In the genomic region with DNA sequence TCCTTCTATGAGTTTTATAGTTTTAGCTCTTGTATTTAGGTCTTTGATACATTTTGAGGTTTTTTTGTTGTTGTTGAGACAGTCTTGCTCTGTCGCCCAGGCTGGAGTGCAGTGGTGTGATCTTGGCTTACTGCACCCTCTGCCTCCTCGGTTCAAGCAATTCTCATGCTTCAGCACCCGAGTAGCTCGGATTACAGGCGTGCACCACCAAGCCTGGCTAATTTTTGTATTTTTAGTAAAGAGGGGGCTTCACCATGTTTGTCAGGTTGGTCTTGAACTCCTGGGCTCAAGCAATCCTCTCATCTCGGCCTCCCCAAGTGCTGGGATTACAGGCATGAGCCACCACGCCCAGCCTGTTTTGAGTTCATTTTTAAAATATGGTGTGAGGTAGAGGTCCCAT, we compare ENCODE assay signal across 14 cellular contexts. TPM values are rescaled to one million over a fixed set of nuclear protein-coding genes. Genes with fewer than 3 reads are reported as not detected.
DNase-seq lines count a peak whose midpoint lies in the region; ATAC-seq and TF ChIP-seq lines count a peak whose summit lies in the region.
"Had no signal": no experiment of that assay in that cellular context is flagged by ENCODE, and none has a peak within 500 bp of the region (broad histone marks: within the 10 kb centered on the region; RNA-seq: fewer than 3 reads in every experiment).

No MANE protein-coding gene starts in this region.

- BruUV-seq in PC-9 (replicated peaks; lab: Mats Ljungman, UMichigan): no TSS peak

- peak overlapping the region in 8 of 11 experiments; percentile 18 to 65 (median 31); a peak in 13 of 22 replicates for H3K4me2 ChIP-seq in BLaER1 treated with 17β-estradiol and CSF1 and Interleukin-3, amounts not matched to agents 10 nM and 100 nM
- H3K4me2 ChIP-seq in GM23338: no peak overlapping the region
- H3K4me2 ChIP-seq in PC-9: no peak overlapping the region

- no peak overlapping the region for H3K4me3 ChIP-seq in BLaER1 treated with 17β-estradiol and CSF1 and Interleukin-3, amounts not matched to agents 10 nM and 100 nM
- H3K4me3 ChIP-seq in GM23338 (no peak overlapping the region), PC-9 (no peak overlapping the region)
- H3K4me3 ChIP-seq: HAP-1, right atrium auricular region, stomach had no signal

- H3K27ac ChIP-seq in BLaER1 treated with 17β-estradiol and CSF1 and Interleukin-3, amounts not matched to agents 10 nM and 100 nM: peak overlapping the region in 1 of 11 experiments; percentile 7; a peak in 2 of 22 replicates
- H3K27ac ChIP-seq in GM23338 (ENCODE audit: low read depth) (0 out of 2 replicates have a peak overlapping the region, but pooled peaks have one; percentile 6), PC-9 (no peak overlapping the region)

- no peak overlapping the region for H3K9ac ChIP-seq in BLaER1 treated with 17β-estradiol and CSF1 and Interleukin-3, amounts not matched to agents 10 nM and 100 nM

- peaks cover 0 to 26% (median 7%) of the 10 kb centered on the region in 11 experiments; a peak in 11 of 22 replicates for H3K36me3 ChIP-seq in BLaER1 treated with 17β-estradiol and CSF1 and Interleukin-3, amounts not matched to agents 10 nM and 100 nM
- no peaks in the 10 kb centered on the region for H3K36me3 ChIP-seq in GM23338 (ENCODE audit: insufficient read depth)
- 0 out of 2 replicates have a peak, but pooled peaks cover 6% of the 10 kb centered on the region for H3K36me3 ChIP-seq in PC-9 (ENCODE audit: low read depth)
- H3K36me3 ChIP-seq: HAP-1, right atrium auricular region, stomach had no signal

- DNase-seq in GM23338 (ENCODE audit: low spot score): no peak
- no peak for DNase-seq in activated naive CD8-positive, alpha-beta T cell treated with anti-CD3 and anti-CD28 coated beads for 36 hours
- no peak for DNase-seq in naive B cell
- DNase-seq in NCI-H1930 (lab: John Stamatoyannopoulos, UW): no peak
- no peak for DNase-seq in DMS 273 (lab: John Stamatoyannopoulos, UW; ENCODE audit: unreplicated experiment)
- no peak for DNase-seq in PC-9
- no peak for DNase-seq in NCI-H1417 (lab: John Stamatoyannopoulos, UW)
- DNase-seq: effector CD8-positive, alpha-beta T cell; islet precursor cell; stomach had no signal

- H3K27ac Mint-ChIP-seq in GM23338: peak overlapping the region; percentile 76
- H3K27ac Mint-ChIP-seq in activated naive CD8-positive, alpha-beta T cell treated with anti-CD3 and anti-CD28 coated beads for 36 hours: peak overlapping the region; percentile 67
- H3K27ac Mint-ChIP-seq in naive B cell: peak overlapping the region in 3 of 6 donors; percentile 62 to 84 (median 70)

- H3K9me3 Mint-ChIP-seq in GM23338 (no peaks in the 10 kb centered on the region), naive B cell (no peaks in the 10 kb centered on the region)
- no peaks in the 10 kb centered on the region for H3K9me3 Mint-ChIP-seq in activated naive CD8-positive, alpha-beta T cell treated with anti-CD3 and anti-CD28 coated beads for 36 hours

- peaks cover 0 to 10% (median 0%) of the 10 kb centered on the region in 11 experiments; a peak in 3 of 22 replicates for H3K9me3 ChIP-seq in BLaER1 treated with 17β-estradiol and CSF1 and Interleukin-3, amounts not matched to agents 10 nM and 100 nM (replicated peaks in 1 of 11)
- H3K9me3 ChIP-seq in PC-9 (ENCODE audit: insufficient read depth, low read depth): no peaks in the 10 kb centered on the region
- H3K9me3 ChIP-seq: right atrium auricular region, stomach had no signal

- no peaks in the 10 kb centered on the region for H3K27me3 ChIP-seq in BLaER1 treated with 17β-estradiol and CSF1 and Interleukin-3, amounts not matched to agents 10 nM and 100 nM
- no peaks in the 10 kb centered on the region for H3K27me3 ChIP-seq in GM23338 (ENCODE audit: insufficient read depth)
- H3K27me3 ChIP-seq in PC-9 (ENCODE audit: insufficient read depth, low read depth): no peaks in the 10 kb centered on the region
- H3K27me3 ChIP-seq: right atrium auricular region, stomach had no signal

- TF ChIP-seq CTCF in GM23338 (conservative IDR thresholded peaks at IDR 0.05; ENCODE audit: low read depth in 2 of 2) (no peak), PC-9 (conservative IDR thresholded peaks at IDR 0.05) (no peak)

- no peak overlapping the region for H3K4me3 Mint-ChIP-seq in GM23338
- H3K4me3 Mint-ChIP-seq in activated naive CD8-positive, alpha-beta T cell treated with anti-CD3 and anti-CD28 coated beads for 36 hours: peak overlapping the region; percentile 43
- H3K4me3 Mint-ChIP-seq in naive B cell: peak overlapping the region in 6 of 8 donors; percentile 15 to 87 (median 40)
- H3K4me3 Mint-ChIP-seq: brain had no signal

- CTCF ChIA-PET in PC-9 (lab: Charles Lee): no interaction called here

- H3K36me3 Mint-ChIP-seq in GM23338 (ENCODE audit: low read depth) (no peaks in the 10 kb centered on the region), naive B cell (no peaks in the 10 kb centered on the region)
- H3K36me3 Mint-ChIP-seq in activated naive CD8-positive, alpha-beta T cell treated with anti-CD3 and anti-CD28 coated beads for 36 hours: peaks cover 17% of the 10 kb centered on the region

- peaks cover 16 to 92% (median 57%) of the 10 kb centered on the region in 11 experiments; a peak in 18 of 22 replicates for H4K20me1 ChIP-seq in BLaER1 treated with 17β-estradiol and CSF1 and Interleukin-3, amounts not matched to agents 10 nM and 100 nM
- H4K20me1 ChIP-seq in GM23338 (replicated peaks; ENCODE audit: insufficient read depth) (peaks cover 34% of the 10 kb centered on the region), PC-9 (ENCODE audit: insufficient read depth) (peaks cover 12% of the 10 kb centered on the region)

- ATAC-seq in GM23338: no peak
- ATAC-seq in naive B cell (ENCODE audit: low read depth in 2 of 2): no peak

- peaks cover 13 to 46% (median 21%) of the 10 kb centered on the region in 10 experiments for H3K4me1 ChIP-seq in BLaER1 treated with 17β-estradiol and CSF1 and Interleukin-3, amounts not matched to agents 10 nM and 100 nM
- H3K4me1 ChIP-seq in GM23338 (ENCODE audit: insufficient read depth): peaks cover 11% of the 10 kb centered on the region; the same call in 1 of the 2 replicates
- peaks cover 5% of the 10 kb centered on the region; the same call in 1 of the 2 replicates for H3K4me1 ChIP-seq in PC-9 (replicated peaks; ENCODE audit: insufficient read depth)
- H3K4me1 ChIP-seq: HAP-1 had no signal

- H3F3A ChIP-seq in GM23338 (replicated peaks; ENCODE audit: low read depth) (no peaks in the 10 kb centered on the region), PC-9 (ENCODE audit: insufficient read depth, low read depth) (no peaks in the 10 kb centered on the region)

- no peak overlapping the region for H2AFZ ChIP-seq in GM23338
- no peak overlapping the region for H2AFZ ChIP-seq in PC-9

- peaks cover 12% of the 10 kb centered on the region for H3K4me1 Mint-ChIP-seq in GM23338
- H3K4me1 Mint-ChIP-seq in activated naive CD8-positive, alpha-beta T cell treated with anti-CD3 and anti-CD28 coated beads for 36 hours: peaks cover 48% of the 10 kb centered on the region
- H3K4me1 Mint-ChIP-seq in naive B cell: peaks cover 25 to 64% (median 50%) of the 10 kb centered on the region in 3 donors

- H3K27me3 Mint-ChIP-seq in GM23338 (ENCODE audit: insufficient read depth, low read depth, poor library complexity): peaks cover 5% of the 10 kb centered on the region
- H3K27me3 Mint-ChIP-seq in activated naive CD8-positive, alpha-beta T cell treated with anti-CD3 and anti-CD28 coated beads for 36 hours: no peaks in the 10 kb centered on the region
- H3K27me3 Mint-ChIP-seq in naive B cell: no peaks in the 10 kb centered on the region

- no peaks in the 10 kb centered on the region for H3K9me2 ChIP-seq in GM23338 (ENCODE audit: insufficient read depth)
- H3K9me2 ChIP-seq in PC-9 (ENCODE audit: insufficient read depth): no peaks in the 10 kb centered on the region

- H3K79me2 ChIP-seq in GM23338 (replicated peaks; ENCODE audit: insufficient read depth) (peaks cover 99% of the 10 kb centered on the region), PC-9 (ENCODE audit: low read depth) (peaks cover 74% of the 10 kb centered on the region)

- intact Hi-C loops in PC-9 (cut with micrococcal nuclease; ENCODE audit: unreplicated experiment): loop anchor here (2.0 kb wide), 1 partner anchor 33 kb away; no protein-coding TSS in a partner anchor

- POLR2A ChIA-PET in PC-9 (lab: Charles Lee; ENCODE audit: unreplicated experiment): no interaction called here

TF ChIP-seq in GM23338, 12 proteins besides CTCF, POLR2A, EP300 and RAD21 (continues in another document):
- TF ChIP-seq POLR2AphosphoS5 (IDR thresholded peaks at IDR 0.05; ENCODE audit: low read depth) (no peak), REST (IDR thresholded peaks at IDR 0.05; ENCODE audit: unreplicated experiment) (no peak), JUNB (IDR thresholded peaks at IDR 0.05; ENCODE audit: unreplicated experiment) (no peak), STAT1 (IDR thresholded peaks at IDR 0.05; ENCODE audit: unreplicated experiment) (no peak), ZNF331 (CRISPR knock-in tag; IDR thresholded peaks at IDR 0.05; ENCODE audit: low read depth) (no peak)

RNA-seq across cellular contexts. Expression of gene TENT4B, which starts 14.5 kb away (rescaled TPM):
- 18.3 and 21.3 TPM in 2 replicates for total RNA-seq in GM23338 (2014; rRNA removed; shearing (Covaris generic))
- polyA plus RNA-seq in GM23338 (2016; fragmentation: Nextera tagmentation; extraction: Ambion mirVana) (16.7 and 17.6 TPM in 2 replicates), naive B cell (ENCODE audit: low read depth in 6 of 6) (1 to 10 TPM; 3.3 to 8.5 (median 4.6) TPM)
- 10 to 100 TPM; 18.6 to 19.7 TPM for total RNA-seq in activated naive CD8-positive, alpha-beta T cell treated with anti-CD3 and anti-CD28 coated beads for 36 hours
- total RNA-seq in PC-9 (2021): 6.1 and 11.4 TPM in 2 replicates

Comparison
In these comparisons a context has a peak if more than half of its experiments do, and no peak if none do; other contexts are left out.
1. H3K4me2 ChIP-seq: peak in BLaER1 treated with 17β-estradiol and CSF1 and Interleukin-3, amounts not matched to agents 10 nM and 100 nM (8 of 11); none in GM23338 (single experiment) and PC-9 (single experiment).